8 cellular contexts compared by ENCODE assay signal in genomic region chrX:150680974-150681373, GRCh38. TPM values are rescaled to one million over a fixed set of nuclear protein-coding genes. Genes with fewer than 3 reads are reported as not detected.
DNase-seq lines count a peak whose midpoint lies in the region; ATAC-seq and TF ChIP-seq lines count a peak whose summit lies in the region.

No MANE protein-coding gene starts in this region.

- H3K27me3 ChIP-seq in HCT116 (ENCODE audit: insufficient read depth, low read length), result no peaks in the 10 kb centered on the region

- H3K9me3 ChIP-seq in HCT116 (ENCODE audit: control insufficient read depth in 1 of 2, insufficient read depth in 1 of 2, low read depth in 1 of 2, low read length in 2 of 2), result no peaks in the 10 kb centered on the region

- H3K27ac ChIP-seq in HCT116 (ENCODE audit: low read depth, low read length) (no peak overlapping the region), VCaP (no peak overlapping the region)

- TF ChIP-seq RAD21 in HCT116 (IDR thresholded peaks at IDR 0.05; ENCODE audit: low read depth), result peak; percentile 77

- no peak overlapping the region for H3K4me2 ChIP-seq in HCT116 (ENCODE audit: low read length)

- no peak overlapping the region for H2AFZ ChIP-seq in HCT116 (ENCODE audit: low read depth, low read length, poor library complexity, severe bottlenecking)

- POLR2A ChIA-PET in HCT116 (lab: Charles Lee), result no interaction called here

- RAD21 ChIA-PET in HCT116 (lab: Charles Lee; ENCODE audit: low non-redundant PET in 1 of 2, low total read pairs in 2 of 2, uncharacterized antibody in 2 of 2, unreplicated experiment in 2 of 2), result no interaction called here

- no peaks in the 10 kb centered on the region for H3K36me3 Mint-ChIP-seq in Calu3 (ENCODE audit: insufficient read depth, unreplicated experiment)

- H3K9me2 ChIP-seq in HCT116 (ENCODE audit: insufficient read depth), result no peaks in the 10 kb centered on the region

- no peaks in the 10 kb centered on the region for H3K4me1 Mint-ChIP-seq in Calu3 (ENCODE audit: low read depth, unreplicated experiment)

- H3K27ac Mint-ChIP-seq in Calu3 (ENCODE audit: unreplicated experiment), result no peak overlapping the region

- TF ChIP-seq CTCF in Calu3 (IDR thresholded peaks at IDR 0.05; ENCODE audit: unreplicated experiment) (peak; percentile 22), HCT116 (IDR thresholded peaks at IDR 0.05 in 2 of 3, conservative IDR thresholded peaks at IDR 0.05 in 1 of 3; ENCODE audit: borderline replicate concordance in 1 of 3, insufficient read depth in 1 of 3, low read depth in 2 of 3, low read length in 2 of 3) (peak; percentile 45 to 55 (median 47); a peak in 5 of 6 replicates), VCaP (conservative IDR thresholded peaks at IDR 0.05) (peak; percentile 84)

- DNase-seq in Calu3 (peak; percentile 26), HCT116 (ENCODE audit: low read depth, low spot score) (peak; percentile 8), iPS-NIHi11 (ENCODE audit: low spot score) (peak; percentile 28), HuH-7.5 (ENCODE audit: low spot score) (no peak)
- no peak for DNase-seq in activated CD4-positive, CD25-positive, alpha-beta regulatory T cell (lab: John Stamatoyannopoulos, UW)

- H3K36me3 ChIP-seq in HCT116 (ENCODE audit: control insufficient read depth in 1 of 2, insufficient read depth in 2 of 2, low read length in 2 of 2), result no peaks in the 10 kb centered on the region

- no peaks in the 10 kb centered on the region for H3K79me2 ChIP-seq in HCT116 (ENCODE audit: insufficient read depth, low read length)

- no peaks in the 10 kb centered on the region for H4K20me1 ChIP-seq in HCT116 (ENCODE audit: insufficient read depth)

- CTCF ChIA-PET in Calu3 (lab: Charles Lee) (no interaction called here), HCT116 (lab: Charles Lee) (interaction anchor here (0.6 kb wide), 1 partner anchor 731 kb away, joined by 3 read pairs; no protein-coding TSS in a partner anchor)

- no peak overlapping the region for H3K9ac ChIP-seq in HCT116 (ENCODE audit: low read length)

- no peak for TF ChIP-seq POLR2A in HCT116 (IDR thresholded peaks at IDR 0.05; ENCODE audit: borderline replicate concordance, extremely low read depth, insufficient read depth, insufficient read length)

- BruUV-seq in Calu3 (replicated peaks; lab: Mats Ljungman, UMichigan) (no TSS peak), HCT116 (replicated peaks; lab: Mats Ljungman, UMichigan) (no TSS peak)

- no peaks in the 10 kb centered on the region for H3K27me3 Mint-ChIP-seq in Calu3 (ENCODE audit: unreplicated experiment)

- intact Hi-C loops in Calu3 (cut with micrococcal nuclease; ENCODE audit: unreplicated experiment), result loop anchor here (5.0 to 10.0 kb wide), 2 partner anchors 316 to 719 kb away; partner anchors contain the start of gene MAMLD1
- intact Hi-C loops in HCT116 (cut with micrococcal nuclease), result loop anchor here (2.0 to 10.0 kb wide), 4 partner anchors 136 to 730 kb away; no protein-coding TSS in a partner anchor

- H3K4me3 ChIP-seq in HCT116 (replicated peaks in 1 of 2; ENCODE audit: low read depth in 1 of 2, low read length in 2 of 2), result no peak overlapping the region

- ATAC-seq in HCT116 (peak; percentile 88), HG03097 (IDR thresholded peaks at IDR 0.05; ENCODE audit: low FRiP score, unreplicated experiment) (no peak), HG02763 (IDR thresholded peaks at IDR 0.05; ENCODE audit: unreplicated experiment) (no peak)

- H3K4me1 ChIP-seq in HCT116 (ENCODE audit: control insufficient read depth in 1 of 2, insufficient read depth in 2 of 2, low read length in 2 of 2), result no peaks in the 10 kb centered on the region

- peaks cover 2% of the 10 kb centered on the region for H3K9me3 Mint-ChIP-seq in Calu3 (ENCODE audit: low read depth, unreplicated experiment)

- H3K4me3 Mint-ChIP-seq in Calu3 (ENCODE audit: low read depth, unreplicated experiment), result no peak overlapping the region

TF ChIP-seq in HCT116, 20 proteins besides CTCF, POLR2A, EP300 and RAD21:
- TF ChIP-seq EZH2phosphoT487 (IDR thresholded peaks at IDR 0.05; ENCODE audit: borderline replicate concordance), result no peak
- TF ChIP-seq CBX3 (IDR thresholded peaks at IDR 0.05; ENCODE audit: low read depth), result no peak
- TF ChIP-seq ZBTB33 (IDR thresholded peaks at IDR 0.05; ENCODE audit: extremely low read depth, insufficient replicate concordance, low read length), result no peak
- TF ChIP-seq TCF7L2 (IDR thresholded peaks at IDR 0.05; ENCODE audit: borderline replicate concordance, extremely low read depth, insufficient read depth, insufficient read length), result no peak
- TF ChIP-seq ZNF274 (IDR thresholded peaks at IDR 0.05; ENCODE audit: low read depth, low read length), result no peak
- no peak for TF ChIP-seq REST (IDR thresholded peaks at IDR 0.05; ENCODE audit: low read depth)
- TF ChIP-seq YY1 (IDR thresholded peaks at IDR 0.05; ENCODE audit: extremely low read depth, insufficient replicate concordance, low read depth, low read length), result no peak
- no peak for TF ChIP-seq SIN3A (IDR thresholded peaks at IDR 0.05; ENCODE audit: low read depth)
- TF ChIP-seq CEBPB (IDR thresholded peaks at IDR 0.05; ENCODE audit: low read depth), result no peak

RNA-seq across cellular contexts. Expression of gene MTMR1, which starts 12.2 kb away (rescaled TPM):
- total RNA-seq in Calu3 (2022), result 40.0 and 49.1 TPM in 2 replicates
- total RNA-seq in HCT116 (2021; ENCODE audit: unreplicated experiment), result 20.0 TPM
- polyA plus RNA-seq in HCT116 (2012), result 8.7 and 11.7 TPM in 2 replicates

Comparison
In these comparisons a context has a peak if more than half of its experiments do, and no peak if none do; other contexts are left out.
1. DNase-seq: peak in Calu3 (single experiment), HCT116 (single experiment) and iPS-NIHi11 (single experiment); none in HuH-7.5 (single experiment) and activated CD4-positive, CD25-positive, alpha-beta regulatory T cell (0 of 4).
2. CTCF ChIP-seq: peak in every context shown above with its lines; median percentile 84 in VCaP; 47 in HCT116; 22 in Calu3.